In the genomic region with DNA sequence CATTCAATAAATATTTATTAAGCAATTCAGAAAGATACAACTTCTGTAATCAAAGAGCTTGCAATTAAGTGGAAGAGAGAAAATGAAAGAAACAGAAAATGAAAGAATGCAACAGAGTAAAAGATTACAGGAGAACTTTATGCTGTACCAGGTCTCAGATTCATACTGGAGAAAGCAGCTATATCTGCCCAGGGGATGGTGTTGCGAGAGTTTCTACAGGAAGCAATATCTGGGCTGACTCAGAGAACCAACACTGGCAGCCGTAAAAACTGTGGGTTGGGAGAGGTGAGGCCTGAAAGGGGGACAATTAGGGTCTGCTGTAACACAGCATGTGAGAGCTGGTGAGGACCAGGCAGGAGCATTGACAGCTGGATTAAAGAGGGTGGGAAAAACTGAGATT, we compare ENCODE assay signal across 20 cellular contexts.
A peak's percentile ranks its signal among the peaks of the same experiment; 100 is the strongest.
DNase-seq lines count a peak whose midpoint lies in the region; ATAC-seq, FAIRE-seq and TF ChIP-seq lines count a peak whose summit lies in the region.
"Had no signal": no experiment of that assay in that cellular context is flagged by ENCODE, and none has a peak within 500 bp of the region (broad histone marks: within the 10 kb centered on the region; RNA-seq: fewer than 3 reads in every experiment).

No MANE protein-coding gene starts in this region.

- intact Hi-C loops in HCT116 (cut with micrococcal nuclease) = no loop called here
- intact Hi-C loops in CD14-positive monocyte (cut with micrococcal nuclease) = no loop called here

- H2AFZ ChIP-seq in HCT116 (ENCODE audit: low read depth, low read length, poor library complexity, severe bottlenecking) = no peak overlapping the region

- CTCF ChIA-PET in A549 (lab: Yijun Ruan, JAX) = interaction anchor here (1.0 to 1.6 kb wide), 4 partner anchors 9 to 285 kb away, joined by 3 to 5 read pairs (median 4); no protein-coding TSS in a partner anchor
- CTCF ChIA-PET in HCT116 (lab: Charles Lee) = interaction anchor here (0.9 to 1.1 kb wide), 2 partner anchors 114 to 284 kb away, joined by 3 to 5 read pairs; no protein-coding TSS in a partner anchor

- no peaks in the 10 kb centered on the region for H4K20me1 ChIP-seq in HCT116 (ENCODE audit: insufficient read depth)

- H3K79me2 ChIP-seq in HCT116 (ENCODE audit: insufficient read depth, low read length) = no peaks in the 10 kb centered on the region

- H3K9ac ChIP-seq in HCT116 (ENCODE audit: low read length) = peak overlapping the region; percentile 12; the same call in 1 of the 2 replicates
- H3K9ac ChIP-seq: KMS-11 had no signal

- H3K4me1 ChIP-seq in A549 (peaks cover 23% of the 10 kb centered on the region), HCT116 (ENCODE audit: control insufficient read depth in 1 of 2, insufficient read depth in 2 of 2, low read length in 2 of 2) (peaks cover 9 to 22% of the 10 kb centered on the region in 2 experiments)
- H3K4me1 ChIP-seq: tibial nerve had no signal

- POLR2A ChIA-PET in A549 (lab: Yijun Ruan, JAX) (no interaction called here), HCT116 (lab: Charles Lee) (no interaction called here)

- H3K27ac ChIP-seq in A549 (peak overlapping the region; percentile 54 to 75), HCT116 (ENCODE audit: low read depth, low read length) (peak overlapping the region; percentile 20; the same call in 1 of the 2 replicates)
- H3K27ac ChIP-seq: HL-60, KMS-11, ovary, tibial nerve had no signal

- FAIRE-seq in A549 (lab: Jason Lieb, UNC) = no peak

- WGBS in A549 (ENCODE audit: missing lambda C conversion rate) = 22% methylated on average over 2 of the region's 2 CpGs

- H3K4me3 Mint-ChIP-seq in CD14-positive monocyte = no peak overlapping the region
- H3K4me3 Mint-ChIP-seq: activated naive CD8-positive, alpha-beta T cell; activated T-cell treated with anti-CD3 and anti-CD28 coated beads, Interleukin-2, amount 50 U/mL, for 4 hours; stimulated activated memory B cell treated with anti-CD40 and anti-IgM and Interleukin-4, amounts not matched to agents 10 μg/mL and 1 μg/mL and 100 μg/mL, for 72 hours had no signal

- no peaks in the 10 kb centered on the region for H3K27me3 ChIP-seq in HCT116 (ENCODE audit: insufficient read depth, low read length)
- H3K27me3 ChIP-seq: ovary, tibial nerve had no signal

- ATAC-seq in A549 = peak in 1 of 2 experiments; percentile 72; a peak in 3 of 6 replicates
- ATAC-seq in HCT116 = no peak
- ATAC-seq in HG03571 (IDR thresholded peaks at IDR 0.05; ENCODE audit: unreplicated experiment) = no peak
- ATAC-seq: activated T-cell treated with anti-CD3 and anti-CD28 coated beads, Interleukin-2, amount 50 U/mL, for 4 hours; left cardiac atrium; stimulated activated memory B cell treated with anti-CD40 and anti-IgM and Interleukin-4, amounts not matched to agents 10 μg/mL and 1 μg/mL and 100 μg/mL, for 72 hours had no signal

- H3K9me3 Mint-ChIP-seq in CD14-positive monocyte = peaks cover 0 to 2% (median 0%) of the 10 kb centered on the region in 7 donors
- H3K9me3 Mint-ChIP-seq: activated T-cell treated with anti-CD3 and anti-CD28 coated beads, Interleukin-2, amount 50 U/mL, for 4 hours; stimulated activated memory B cell treated with anti-CD40 and anti-IgM and Interleukin-4, amounts not matched to agents 10 μg/mL and 1 μg/mL and 100 μg/mL, for 72 hours had no signal

- H3K27ac Mint-ChIP-seq in CD14-positive monocyte = no peak overlapping the region
- H3K27ac Mint-ChIP-seq: activated naive CD8-positive, alpha-beta T cell; stimulated activated memory B cell treated with anti-CD40 and anti-IgM and Interleukin-4, amounts not matched to agents 10 μg/mL and 1 μg/mL and 100 μg/mL, for 72 hours had no signal

- no peak for TF ChIP-seq EP300 in A549 (IDR thresholded peaks at IDR 0.05)

- H3K4me2 ChIP-seq in A549 = peak overlapping the region; percentile 29
- peak overlapping the region; percentile 34; the same call in 1 of the 2 replicates for H3K4me2 ChIP-seq in HCT116 (ENCODE audit: low read length)
- H3K4me2 ChIP-seq: KMS-11 had no signal

- BruUV-seq in HCT116 (replicated peaks; lab: Mats Ljungman, UMichigan) = no TSS peak

- H3K9me3 ChIP-seq in A549 (no peaks in the 10 kb centered on the region; the same call in 2 of the 3 replicates), HCT116 (ENCODE audit: control insufficient read depth in 1 of 2, insufficient read depth in 1 of 2, low read depth in 1 of 2, low read length in 2 of 2) (no peaks in the 10 kb centered on the region)
- H3K9me3 ChIP-seq: ovary, tibial nerve had no signal

- TF ChIP-seq RAD21 in A549 (conservative IDR thresholded peaks at IDR 0.05 in 1 of 2, IDR thresholded peaks at IDR 0.05 in 1 of 2) (no peak), HCT116 (IDR thresholded peaks at IDR 0.05; ENCODE audit: low read depth) (no peak)

- DNase-seq in A549 (ENCODE audit: low read depth in 1 of 2, low spot score in 1 of 2) = peak in 1 of 2 experiments; percentile 32
- no peak for DNase-seq in HCT116 (ENCODE audit: low read depth, low spot score)
- DNase-seq in astrocyte of the hippocampus (ENCODE audit: low read depth, low spot score) = peak; percentile 29
- DNase-seq in glomerular visceral epithelial cell (ENCODE audit: extremely low spot score) = peak; percentile 30
- no peak for DNase-seq in CD14-positive monocyte (ENCODE audit: low spot score)
- no peak for DNase-seq in NCI-H2107 (lab: John Stamatoyannopoulos, UW)
- DNase-seq in T1000 (lab: John Stamatoyannopoulos, UW) = no peak
- DNase-seq: activated T-cell treated with anti-CD3 and anti-CD28 coated beads, Interleukin-2, amount 50 U/mL, for 4 hours; GDM1; hippocampal formation; left cardiac atrium; NCI-H2227 treated with DMSO at 0.1 percent for 48 hours; NK-92 treated with Interleukin-12 subunit alpha and Interleukin-12 subunit beta, amount 100 ng/mL, for 24 hours; ovary had no signal

- TF ChIP-seq CTCF in A549 (IDR thresholded peaks at IDR 0.05) (no peak), HCT116 (IDR thresholded peaks at IDR 0.05 in 2 of 3, conservative IDR thresholded peaks at IDR 0.05 in 1 of 3; ENCODE audit: borderline replicate concordance in 1 of 3, insufficient read depth in 1 of 3, low read depth in 2 of 3, low read length in 2 of 3) (no peak), CD14-positive monocyte (IDR thresholded peaks at IDR 0.05) (no peak)

- no peaks in the 10 kb centered on the region for H3K36me3 Mint-ChIP-seq in CD14-positive monocyte
- H3K36me3 Mint-ChIP-seq: activated naive CD8-positive, alpha-beta T cell; stimulated activated memory B cell treated with anti-CD40 and anti-IgM and Interleukin-4, amounts not matched to agents 10 μg/mL and 1 μg/mL and 100 μg/mL, for 72 hours had no signal

- H3K27me3 Mint-ChIP-seq in CD14-positive monocyte (ENCODE audit: low read depth in 3 of 3) = no peaks in the 10 kb centered on the region
- H3K27me3 Mint-ChIP-seq: stimulated activated memory B cell treated with anti-CD40 and anti-IgM and Interleukin-4, amounts not matched to agents 10 μg/mL and 1 μg/mL and 100 μg/mL, for 72 hours had no signal

- no peaks in the 10 kb centered on the region for H3K4me1 Mint-ChIP-seq in CD14-positive monocyte
- H3K4me1 Mint-ChIP-seq: stimulated activated memory B cell treated with anti-CD40 and anti-IgM and Interleukin-4, amounts not matched to agents 10 μg/mL and 1 μg/mL and 100 μg/mL, for 72 hours had no signal

- RAD21 ChIA-PET in HCT116 (lab: Charles Lee; ENCODE audit: low non-redundant PET in 1 of 2, low total read pairs in 2 of 2, uncharacterized antibody in 2 of 2, unreplicated experiment in 2 of 2) = no interaction called here

- TF ChIP-seq POLR2A in A549 (IDR thresholded peaks at IDR 0.05; ENCODE audit: low read length) (no peak), HCT116 (IDR thresholded peaks at IDR 0.05; ENCODE audit: borderline replicate concordance, extremely low read depth, insufficient read depth, insufficient read length) (no peak)

- H3K4me3 ChIP-seq in A549 = no peak overlapping the region
- H3K4me3 ChIP-seq in HCT116 (replicated peaks in 1 of 2; ENCODE audit: low read depth in 1 of 2, low read length in 2 of 2) = no peak overlapping the region
- H3K4me3 ChIP-seq: ovary, tibial nerve had no signal

- H3K9me2 ChIP-seq in HCT116 (ENCODE audit: insufficient read depth) = no peaks in the 10 kb centered on the region

- H3K36me3 ChIP-seq in HCT116 (ENCODE audit: control insufficient read depth in 1 of 2, insufficient read depth in 2 of 2, low read length in 2 of 2) = no peaks in the 10 kb centered on the region
- H3K36me3 ChIP-seq: ovary, tibial nerve had no signal

TF ChIP-seq in A549, 52 proteins besides CTCF, POLR2A, EP300 and RAD21 (continues in another document):
- TF ChIP-seq, protein P1, sequence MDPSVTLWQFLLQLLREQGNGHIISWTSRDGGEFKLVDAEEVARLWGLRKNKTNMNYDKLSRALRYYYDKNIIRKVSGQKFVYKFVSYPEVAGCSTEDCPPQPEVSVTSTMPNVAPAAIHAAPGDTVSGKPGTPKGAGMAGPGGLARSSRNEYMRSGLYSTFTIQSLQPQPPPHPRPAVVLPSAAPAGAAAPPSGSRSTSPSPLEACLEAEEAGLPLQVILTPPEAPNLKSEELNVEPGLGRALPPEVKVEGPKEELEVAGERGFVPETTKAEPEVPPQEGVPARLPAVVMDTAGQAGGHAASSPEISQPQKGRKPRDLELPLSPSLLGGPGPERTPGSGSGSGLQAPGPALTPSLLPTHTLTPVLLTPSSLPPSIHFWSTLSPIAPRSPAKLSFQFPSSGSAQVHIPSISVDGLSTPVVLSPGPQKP (IDR thresholded peaks at IDR 0.05; ENCODE audit: low read depth, low read length) = no peak
- TF ChIP-seq CHD2 (IDR thresholded peaks at IDR 0.05; ENCODE audit: low read length, partially characterized antibody) = no peak

TF ChIP-seq in HCT116, 20 proteins besides CTCF, POLR2A, EP300 and RAD21 (continues in another document):
- TF ChIP-seq, protein P2, sequence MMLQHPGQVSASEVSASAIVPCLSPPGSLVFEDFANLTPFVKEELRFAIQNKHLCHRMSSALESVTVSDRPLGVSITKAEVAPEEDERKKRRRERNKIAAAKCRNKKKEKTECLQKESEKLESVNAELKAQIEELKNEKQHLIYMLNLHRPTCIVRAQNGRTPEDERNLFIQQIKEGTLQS (IDR thresholded peaks at IDR 0.05) = no peak
- TF ChIP-seq SRF (IDR thresholded peaks at IDR 0.05; ENCODE audit: low read depth) (no peak), SIN3A (IDR thresholded peaks at IDR 0.05; ENCODE audit: low read depth) (no peak), SP1 (IDR thresholded peaks at IDR 0.05; ENCODE audit: low read depth) (no peak), CEBPB (IDR thresholded peaks at IDR 0.05; ENCODE audit: low read depth) (no peak), EZH2 (IDR thresholded peaks at IDR 0.05) (no peak), CBX3 (IDR thresholded peaks at IDR 0.05; ENCODE audit: low read depth) (no peak)

Comparison
In these comparisons a context has a peak if more than half of its experiments do, and no peak if none do; other contexts are left out.
1. DNase-seq: peak in astrocyte of the hippocampus (single experiment) and glomerular visceral epithelial cell (single experiment); none in HCT116 (single experiment), CD14-positive monocyte (single experiment), NCI-H2107 (single experiment) and T1000 (single experiment).